8 cellular contexts compared by ENCODE assay signal in genomic region chr1:154558610-154559495, GRCh38. TPM values are rescaled to one million over a fixed set of nuclear protein-coding genes. Genes with fewer than 3 reads are reported as not detected.
DNase-seq lines count a peak whose midpoint lies in the region; TF ChIP-seq lines count a peak whose summit lies in the region.

Gene UBE2Q1, minus strand, starts transcription at chr1:154558662. Its CDS starts 109 bp downstream, at chr1:154558553.

- no peak for TF ChIP-seq CTCF in MM.1S (IDR thresholded peaks at IDR 0.05; ENCODE audit: low read length)
- no peak for TF ChIP-seq CTCF in neural cell (IDR thresholded peaks at IDR 0.05; ENCODE audit: poor library complexity, severe bottlenecking)
- TF ChIP-seq CTCF in stomach (IDR thresholded peaks at IDR 0.05) = peak in 1 of 7 experiments; percentile 38

- no peak for TF ChIP-seq POLR2A in stomach (IDR thresholded peaks at IDR 0.05)

- H3K9me3 ChIP-seq in ES-I3 (ENCODE audit: control insufficient read depth, insufficient read depth, low read length) (no peaks in the 10 kb centered on the region), HAP-1 (no peaks in the 10 kb centered on the region), MM.1S (replicated peaks; ENCODE audit: insufficient read depth, low read length) (no peaks in the 10 kb centered on the region), neural cell (ENCODE audit: low read length) (no peaks in the 10 kb centered on the region), stomach (no peaks in the 10 kb centered on the region)

- 0 out of 2 replicates have a peak, but pooled peaks cover 10% of the 10 kb centered on the region for H4K20me1 ChIP-seq in MM.1S (ENCODE audit: insufficient read depth, low read length)
- no peaks in the 10 kb centered on the region for H4K20me1 ChIP-seq in neural cell (ENCODE audit: insufficient read depth)

- H3K4me1 ChIP-seq in ES-I3 (ENCODE audit: insufficient read depth, low read length) = peaks cover 12% of the 10 kb centered on the region
- H3K4me1 ChIP-seq in HAP-1 = peaks cover 17% of the 10 kb centered on the region
- H3K4me1 ChIP-seq in MM.1S (ENCODE audit: low read length) = peaks cover 16% of the 10 kb centered on the region
- peaks cover 24 to 55% (median 43%) of the 10 kb centered on the region in 4 donors for H3K4me1 ChIP-seq in stomach

- TF ChIP-seq EP300 in neural cell (conservative IDR thresholded peaks at IDR 0.05; ENCODE audit: poor library complexity, severe bottlenecking) (peak; percentile 59), stomach (IDR thresholded peaks at IDR 0.05) (no peak)

- WGBS in stomach, 5 donors = 0 to 1% (median 1%) methylated on average over 22 to 63 of the region's 77 CpGs

- DNase-seq in HAP-1 (ENCODE audit: low spot score in 2 of 2) (peak; percentile 95 to 99), MM.1S (peak; percentile 100), SIG-M5 (lab: John Stamatoyannopoulos, UW) (peak; percentile 92), activated gamma-delta T cell (lab: John Stamatoyannopoulos, UW) (peak; percentile 99), fibroblast of the conjunctiva (ENCODE audit: low read depth) (peak; percentile 98), stomach (peak; percentile 99)

- intact Hi-C loops in stomach (cut with DNase I; ENCODE audit: low total_unique reads) = no loop called here

- H3K27ac ChIP-seq in MM.1S (ENCODE audit: low read length) = peak within 1 kb of the TSS; percentile 54
- H3K27ac ChIP-seq in neural cell (ENCODE audit: low read length) = peak within 1 kb of the TSS; percentile 96
- H3K27ac ChIP-seq in stomach = peak within 1 kb of the TSS; percentile 91 to 97 (median 95)

- H3K4me2 ChIP-seq in MM.1S (ENCODE audit: low read depth, low read length) = peak within 1 kb of the TSS; percentile 96
- H3K4me2 ChIP-seq in neural cell (ENCODE audit: low read length) = peak within 1 kb of the TSS; percentile 99

- in situ Hi-C loops in HAP-1 (cut with MboI; ENCODE audit: low sequenced_read_pairs) = no loop called here

- H3K36me3 ChIP-seq in ES-I3 (ENCODE audit: insufficient read depth, low read length) (peaks cover 17% of the 10 kb centered on the region), HAP-1 (replicated peaks) (peaks cover 23% of the 10 kb centered on the region), MM.1S (replicated peaks; ENCODE audit: insufficient read depth, low read length) (peaks cover 16% of the 10 kb centered on the region), neural cell (ENCODE audit: insufficient read depth, low read length) (no peaks in the 10 kb centered on the region), stomach (peaks cover 20 to 23% (median 22%) of the 10 kb centered on the region in 4 donors)

- TF ChIP-seq RAD21 in neural cell (conservative IDR thresholded peaks at IDR 0.05) = no peak

- H3K79me2 ChIP-seq in MM.1S (ENCODE audit: low read length) = peaks cover 43% of the 10 kb centered on the region
- H3K79me2 ChIP-seq in neural cell (replicated peaks; ENCODE audit: insufficient read depth, low read length) = peaks cover 27% of the 10 kb centered on the region

- H3K27me3 ChIP-seq in HAP-1 (ENCODE audit: low read depth) = no peaks in the 10 kb centered on the region
- no peaks in the 10 kb centered on the region for H3K27me3 ChIP-seq in MM.1S (replicated peaks; ENCODE audit: insufficient read depth, low read length)
- H3K27me3 ChIP-seq in neural cell (ENCODE audit: insufficient read depth, low read depth, low read length) = no peaks in the 10 kb centered on the region
- H3K27me3 ChIP-seq in stomach = no peaks in the 10 kb centered on the region

- H3K4me3 ChIP-seq in HAP-1 (peak within 1 kb of the TSS; percentile 68), MM.1S (ENCODE audit: low read length) (peak within 1 kb of the TSS; percentile 88), neural cell (ENCODE audit: low read length) (peak within 1 kb of the TSS; percentile 97), stomach (peak within 1 kb of the TSS; percentile 63 to 95 (median 92))

- H3K9ac ChIP-seq in ES-I3 (ENCODE audit: low read depth, low read length) (peak within 1 kb of the TSS; percentile 83), MM.1S (ENCODE audit: low read length) (peak within 1 kb of the TSS; percentile 87), neural cell (ENCODE audit: low read length) (peak within 1 kb of the TSS; percentile 86)

- H3F3A ChIP-seq in MM.1S (ENCODE audit: insufficient read depth, low read length) = peaks cover 16% of the 10 kb centered on the region
- H3F3A ChIP-seq in neural cell (ENCODE audit: insufficient read depth, low read length, poor library complexity, severe bottlenecking) = no peaks in the 10 kb centered on the region

- H2AFZ ChIP-seq in MM.1S (ENCODE audit: low read length) (peak within 1 kb of the TSS; percentile 74), neural cell (ENCODE audit: low read depth, low read length) (peak within 1 kb of the TSS; percentile 95)

- no peaks in the 10 kb centered on the region for H3K9me2 ChIP-seq in MM.1S (replicated peaks; ENCODE audit: insufficient read depth, low read length)
- no peaks in the 10 kb centered on the region for H3K9me2 ChIP-seq in neural cell (ENCODE audit: insufficient read depth, low read length)

TF ChIP-seq in neural cell, 6 proteins besides CTCF, POLR2A, EP300 and RAD21:
- TF ChIP-seq SMC3 (conservative IDR thresholded peaks at IDR 0.05; ENCODE audit: poor library complexity) = no peak
- no peak for TF ChIP-seq EZH2 (IDR thresholded peaks at IDR 0.05; ENCODE audit: borderline replicate concordance, insufficient read depth, low read length, poor library complexity, severe bottlenecking)
- TF ChIP-seq REST (IDR thresholded peaks at IDR 0.05; ENCODE audit: borderline replicate concordance) = peak; percentile 98
- peak; percentile 95 for TF ChIP-seq MXI1 (conservative IDR thresholded peaks at IDR 0.05; ENCODE audit: poor library complexity, severe bottlenecking)
- TF ChIP-seq POLR2AphosphoS5 (IDR thresholded peaks at IDR 0.05) = peak; percentile 60
- peak; percentile 71 for TF ChIP-seq TAF1 (IDR thresholded peaks at IDR 0.05; ENCODE audit: low read depth)

RNA-seq across cellular contexts. Expression of gene UBE2Q1, which starts in this region (rescaled TPM):
- polyA plus RNA-seq in neural cell = 61.1 and 103 TPM in 2 replicates
- polyA minus RNA-seq in neural cell = 43.4 and 44.3 TPM in 2 replicates
- total RNA-seq in stomach = 100 to 1,000 TPM in 1 of 5 donors, 10 to 100 TPM in 4; 20.4 to 137 (median 24.2) TPM
- polyA plus RNA-seq in stomach = 10 to 100 TPM; 25.0 to 32.8 (median 31.9) TPM

Comparison
In these comparisons a context has a peak if more than half of its experiments do, and no peak if none do; other contexts are left out.
1. Peak in every context shown above with its lines: DNase-seq, H3K4me3 ChIP-seq and H3K27ac ChIP-seq.